Comparison of ENCODE assay signal across 1 cellular context in genomic region chr14:23237772-23238594, GRCh38.
TF ChIP-seq lines count a peak whose summit lies in the region.

A gene with protein sequence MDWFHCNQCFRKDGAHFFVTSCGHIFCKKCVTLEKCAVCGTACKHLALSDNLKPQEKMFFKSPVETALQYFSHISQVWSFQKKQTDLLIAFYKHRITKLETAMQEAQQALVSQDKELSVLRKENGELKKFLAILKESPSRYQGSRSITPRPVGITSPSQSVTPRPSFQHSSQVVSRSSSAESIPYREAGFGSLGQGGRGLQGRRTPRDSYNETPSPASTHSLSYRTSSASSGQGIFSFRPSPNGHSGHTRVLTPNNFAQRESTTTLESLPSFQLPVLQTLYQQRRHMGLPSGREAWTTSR (plus strand): TSS chr14:23237936. CDS start chr14:23240346, 2,410 bp downstream.

TF ChIP-seq in K562, 482 proteins besides CTCF, POLR2A, EP300 and RAD21 (continued from another document):
- TF ChIP-seq ZNF277 (CRISPR knock-in tag; IDR thresholded peaks at IDR 0.05; ENCODE audit: borderline replicate concordance) = no peak
- no peak for TF ChIP-seq POLR3A (IDR thresholded peaks at IDR 0.05; ENCODE audit: borderline replicate concordance, extremely low read depth, insufficient read depth, insufficient read length)
- TF ChIP-seq TRIM25 (IDR thresholded peaks at IDR 0.05; ENCODE audit: borderline replicate concordance) = no peak
- peak; percentile 31 for TF ChIP-seq POLR2B (IDR thresholded peaks at IDR 0.05; ENCODE audit: low read depth, partially characterized antibody)
- TF ChIP-seq SMAD1 (IDR thresholded peaks at IDR 0.05; ENCODE audit: low read depth, low read length, partially characterized antibody) = no peak
- TF ChIP-seq PYGO2 (tag; IDR thresholded peaks at IDR 0.05) = no peak
- peak; percentile 95 for TF ChIP-seq SP1 (CRISPR knock-in tag; IDR thresholded peaks at IDR 0.05)
- TF ChIP-seq ATF7 (IDR thresholded peaks at IDR 0.05) = no peak; the same call in 1 of the 2 replicates
- no peak for TF ChIP-seq SMARCA5 (IDR thresholded peaks at IDR 0.05)
- peak; percentile 54 for TF ChIP-seq MAX (CRISPR knock-in tag; IDR thresholded peaks at IDR 0.05)
- no peak for TF ChIP-seq JUN (IDR thresholded peaks at IDR 0.05; ENCODE audit: borderline replicate concordance, low read depth, low read length)
- no peak for TF ChIP-seq JUN (CRISPR knock-in tag; IDR thresholded peaks at IDR 0.05; ENCODE audit: borderline replicate concordance)
- TF ChIP-seq PKNOX1 (IDR thresholded peaks at IDR 0.05) = peak; percentile 53
- no peak for TF ChIP-seq CLOCK (CRISPR knock-in tag; IDR thresholded peaks at IDR 0.05; ENCODE audit: borderline replicate concordance)
- TF ChIP-seq, protein P1, sequence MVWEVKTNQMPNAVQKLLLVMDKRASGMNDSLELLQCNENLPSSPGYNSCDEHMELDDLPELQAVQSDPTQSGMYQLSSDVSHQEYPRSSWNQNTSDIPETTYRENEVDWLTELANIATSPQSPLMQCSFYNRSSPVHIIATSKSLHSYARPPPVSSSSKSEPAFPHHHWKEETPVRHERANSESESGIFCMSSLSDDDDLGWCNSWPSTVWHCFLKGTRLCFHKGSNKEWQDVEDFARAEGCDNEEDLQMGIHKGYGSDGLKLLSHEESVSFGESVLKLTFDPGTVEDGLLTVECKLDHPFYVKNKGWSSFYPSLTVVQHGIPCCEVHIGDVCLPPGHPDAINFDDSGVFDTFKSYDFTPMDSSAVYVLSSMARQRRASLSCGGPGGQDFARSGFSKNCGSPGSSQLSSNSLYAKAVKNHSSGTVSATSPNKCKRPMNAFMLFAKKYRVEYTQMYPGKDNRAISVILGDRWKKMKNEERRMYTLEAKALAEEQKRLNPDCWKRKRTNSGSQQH (CRISPR knock-in tag; IDR thresholded peaks at IDR 0.05) = no peak
- TF ChIP-seq, protein P2, sequence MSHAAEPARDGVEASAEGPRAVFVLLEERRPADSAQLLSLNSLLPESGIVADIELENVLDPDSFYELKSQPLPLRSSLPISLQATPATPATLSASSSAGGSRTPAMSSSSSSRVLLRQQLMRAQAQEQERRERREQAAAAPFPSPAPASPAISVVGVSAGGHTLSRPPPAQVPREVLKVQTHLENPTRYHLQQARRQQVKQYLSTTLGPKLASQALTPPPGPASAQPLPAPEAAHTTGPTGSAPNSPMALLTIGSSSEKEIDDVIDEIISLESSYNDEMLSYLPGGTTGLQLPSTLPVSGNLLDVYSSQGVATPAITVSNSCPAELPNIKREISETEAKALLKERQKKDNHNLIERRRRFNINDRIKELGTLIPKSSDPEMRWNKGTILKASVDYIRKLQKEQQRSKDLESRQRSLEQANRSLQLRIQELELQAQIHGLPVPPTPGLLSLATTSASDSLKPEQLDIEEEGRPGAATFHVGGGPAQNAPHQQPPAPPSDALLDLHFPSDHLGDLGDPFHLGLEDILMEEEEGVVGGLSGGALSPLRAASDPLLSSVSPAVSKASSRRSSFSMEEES (CRISPR knock-in tag; IDR thresholded peaks at IDR 0.05) = no peak
- TF ChIP-seq KLF10 (CRISPR knock-in tag; IDR thresholded peaks at IDR 0.05) = no peak
- TF ChIP-seq PRDM10 (IDR thresholded peaks at IDR 0.05; ENCODE audit: partially characterized antibody) = peak; percentile 16
